In genomic region chr1:234478152-234478480, GRCh38 we compare ENCODE assay signal across 1 cellular context.
TF ChIP-seq lines count a peak whose summit lies in the region.

No MANE protein-coding gene starts in this region.

TF ChIP-seq in K562, 482 proteins besides CTCF, POLR2A, EP300 and RAD21 (continued from another document and continues in another):
- TF ChIP-seq TSHZ1 (CRISPR knock-in tag; IDR thresholded peaks at IDR 0.05) (no peak), HNRNPLL (IDR thresholded peaks at IDR 0.05; ENCODE audit: low read depth, low read length, poor library complexity, severe bottlenecking) (peak; percentile 39), ZNF79 (CRISPR knock-in tag; IDR thresholded peaks at IDR 0.05; ENCODE audit: low read depth) (no peak), MAZ (CRISPR knock-in tag; conservative IDR thresholded peaks at IDR 0.05 in 1 of 2, IDR thresholded peaks at IDR 0.05 in 1 of 2) (peak; percentile 12 to 59; a peak in 1 of 4 replicates), TARDBP (IDR thresholded peaks at IDR 0.05) (no peak), NR4A1 (CRISPR knock-in tag; IDR thresholded peaks at IDR 0.05) (no peak), NR4A1 (tag; IDR thresholded peaks at IDR 0.05) (no peak), ZZZ3 (IDR thresholded peaks at IDR 0.05) (no peak), KLF6 (CRISPR knock-in tag; IDR thresholded peaks at IDR 0.05; ENCODE audit: borderline replicate concordance) (no peak), ZNF311 (CRISPR knock-in tag; IDR thresholded peaks at IDR 0.05) (no peak), ETS1 (conservative IDR thresholded peaks at IDR 0.05; ENCODE audit: control insufficient read depth, low read depth, low read length) (no peak), CREB1 (IDR thresholded peaks at IDR 0.05) (peak; percentile 20; the same call in 1 of the 2 replicates), CREB1 (CRISPR knock-in tag; IDR thresholded peaks at IDR 0.05) (no peak), KDM5B (IDR thresholded peaks at IDR 0.05; ENCODE audit: insufficient replicate concordance, low read depth, low read length) (peak; percentile 40), CREBBP (IDR thresholded peaks at IDR 0.05; ENCODE audit: low read depth, low read length) (no peak), JUN (IDR thresholded peaks at IDR 0.05; ENCODE audit: borderline replicate concordance, low read depth, low read length) (no peak), JUN (CRISPR knock-in tag; IDR thresholded peaks at IDR 0.05; ENCODE audit: borderline replicate concordance) (peak; percentile 45; the same call in 1 of the 2 replicates), FOXK1 (CRISPR knock-in tag; IDR thresholded peaks at IDR 0.05; ENCODE audit: borderline replicate concordance) (no peak), MCM2 (IDR thresholded peaks at IDR 0.05; ENCODE audit: low read depth) (no peak), CBFA2T2 (conservative IDR thresholded peaks at IDR 0.05) (no peak), ZNF407 (IDR thresholded peaks at IDR 0.05; ENCODE audit: low read depth) (no peak), GABPB1 (CRISPR knock-in tag; IDR thresholded peaks at IDR 0.05) (0 out of 2 replicates have a peak, but pooled peaks have one; percentile 30)
- TF ChIP-seq, protein P1, sequence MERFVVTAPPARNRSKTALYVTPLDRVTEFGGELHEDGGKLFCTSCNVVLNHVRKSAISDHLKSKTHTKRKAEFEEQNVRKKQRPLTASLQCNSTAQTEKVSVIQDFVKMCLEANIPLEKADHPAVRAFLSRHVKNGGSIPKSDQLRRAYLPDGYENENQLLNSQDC (CRISPR knock-in tag; IDR thresholded peaks at IDR 0.05), result no peak
- TF ChIP-seq, protein P2, sequence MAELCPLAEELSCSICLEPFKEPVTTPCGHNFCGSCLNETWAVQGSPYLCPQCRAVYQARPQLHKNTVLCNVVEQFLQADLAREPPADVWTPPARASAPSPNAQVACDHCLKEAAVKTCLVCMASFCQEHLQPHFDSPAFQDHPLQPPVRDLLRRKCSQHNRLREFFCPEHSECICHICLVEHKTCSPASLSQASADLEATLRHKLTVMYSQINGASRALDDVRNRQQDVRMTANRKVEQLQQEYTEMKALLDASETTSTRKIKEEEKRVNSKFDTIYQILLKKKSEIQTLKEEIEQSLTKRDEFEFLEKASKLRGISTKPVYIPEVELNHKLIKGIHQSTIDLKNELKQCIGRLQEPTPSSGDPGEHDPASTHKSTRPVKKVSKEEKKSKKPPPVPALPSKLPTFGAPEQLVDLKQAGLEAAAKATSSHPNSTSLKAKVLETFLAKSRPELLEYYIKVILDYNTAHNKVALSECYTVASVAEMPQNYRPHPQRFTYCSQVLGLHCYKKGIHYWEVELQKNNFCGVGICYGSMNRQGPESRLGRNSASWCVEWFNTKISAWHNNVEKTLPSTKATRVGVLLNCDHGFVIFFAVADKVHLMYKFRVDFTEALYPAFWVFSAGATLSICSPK (IDR thresholded peaks at IDR 0.05; ENCODE audit: borderline replicate concordance), result no peak
- TF ChIP-seq, protein P3, sequence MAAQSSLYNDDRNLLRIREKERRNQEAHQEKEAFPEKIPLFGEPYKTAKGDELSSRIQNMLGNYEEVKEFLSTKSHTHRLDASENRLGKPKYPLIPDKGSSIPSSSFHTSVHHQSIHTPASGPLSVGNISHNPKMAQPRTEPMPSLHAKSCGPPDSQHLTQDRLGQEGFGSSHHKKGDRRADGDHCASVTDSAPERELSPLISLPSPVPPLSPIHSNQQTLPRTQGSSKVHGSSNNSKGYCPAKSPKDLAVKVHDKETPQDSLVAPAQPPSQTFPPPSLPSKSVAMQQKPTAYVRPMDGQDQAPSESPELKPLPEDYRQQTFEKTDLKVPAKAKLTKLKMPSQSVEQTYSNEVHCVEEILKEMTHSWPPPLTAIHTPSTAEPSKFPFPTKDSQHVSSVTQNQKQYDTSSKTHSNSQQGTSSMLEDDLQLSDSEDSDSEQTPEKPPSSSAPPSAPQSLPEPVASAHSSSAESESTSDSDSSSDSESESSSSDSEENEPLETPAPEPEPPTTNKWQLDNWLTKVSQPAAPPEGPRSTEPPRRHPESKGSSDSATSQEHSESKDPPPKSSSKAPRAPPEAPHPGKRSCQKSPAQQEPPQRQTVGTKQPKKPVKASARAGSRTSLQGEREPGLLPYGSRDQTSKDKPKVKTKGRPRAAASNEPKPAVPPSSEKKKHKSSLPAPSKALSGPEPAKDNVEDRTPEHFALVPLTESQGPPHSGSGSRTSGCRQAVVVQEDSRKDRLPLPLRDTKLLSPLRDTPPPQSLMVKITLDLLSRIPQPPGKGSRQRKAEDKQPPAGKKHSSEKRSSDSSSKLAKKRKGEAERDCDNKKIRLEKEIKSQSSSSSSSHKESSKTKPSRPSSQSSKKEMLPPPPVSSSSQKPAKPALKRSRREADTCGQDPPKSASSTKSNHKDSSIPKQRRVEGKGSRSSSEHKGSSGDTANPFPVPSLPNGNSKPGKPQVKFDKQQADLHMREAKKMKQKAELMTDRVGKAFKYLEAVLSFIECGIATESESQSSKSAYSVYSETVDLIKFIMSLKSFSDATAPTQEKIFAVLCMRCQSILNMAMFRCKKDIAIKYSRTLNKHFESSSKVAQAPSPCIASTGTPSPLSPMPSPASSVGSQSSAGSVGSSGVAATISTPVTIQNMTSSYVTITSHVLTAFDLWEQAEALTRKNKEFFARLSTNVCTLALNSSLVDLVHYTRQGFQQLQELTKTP (IDR thresholded peaks at IDR 0.05; ENCODE audit: low read depth in 1 of 2, partially characterized antibody in 2 of 2), result no peak
- TF ChIP-seq, protein P4, sequence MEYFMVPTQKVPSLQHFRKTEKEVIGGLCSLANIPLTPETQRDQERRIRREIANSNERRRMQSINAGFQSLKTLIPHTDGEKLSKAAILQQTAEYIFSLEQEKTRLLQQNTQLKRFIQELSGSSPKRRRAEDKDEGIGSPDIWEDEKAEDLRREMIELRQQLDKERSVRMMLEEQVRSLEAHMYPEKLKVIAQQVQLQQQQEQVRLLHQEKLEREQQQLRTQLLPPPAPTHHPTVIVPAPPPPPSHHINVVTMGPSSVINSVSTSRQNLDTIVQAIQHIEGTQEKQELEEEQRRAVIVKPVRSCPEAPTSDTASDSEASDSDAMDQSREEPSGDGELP (CRISPR knock-in tag; IDR thresholded peaks at IDR 0.05; ENCODE audit: borderline replicate concordance), result 0 out of 2 replicates have a peak, but pooled peaks have one; percentile 14
- TF ChIP-seq, protein P5, sequence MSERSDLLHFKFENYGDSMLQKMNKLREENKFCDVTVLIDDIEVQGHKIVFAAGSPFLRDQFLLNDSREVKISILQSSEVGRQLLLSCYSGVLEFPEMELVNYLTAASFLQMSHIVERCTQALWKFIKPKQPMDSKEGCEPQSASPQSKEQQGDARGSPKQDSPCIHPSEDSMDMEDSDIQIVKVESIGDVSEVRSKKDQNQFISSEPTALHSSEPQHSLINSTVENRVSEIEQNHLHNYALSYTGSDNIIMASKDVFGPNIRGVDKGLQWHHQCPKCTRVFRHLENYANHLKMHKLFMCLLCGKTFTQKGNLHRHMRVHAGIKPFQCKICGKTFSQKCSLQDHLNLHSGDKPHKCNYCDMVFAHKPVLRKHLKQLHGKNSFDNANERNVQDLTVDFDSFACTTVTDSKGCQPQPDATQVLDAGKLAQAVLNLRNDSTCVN (CRISPR knock-in tag; IDR thresholded peaks at IDR 0.05), result no peak
- TF ChIP-seq, protein P6, sequence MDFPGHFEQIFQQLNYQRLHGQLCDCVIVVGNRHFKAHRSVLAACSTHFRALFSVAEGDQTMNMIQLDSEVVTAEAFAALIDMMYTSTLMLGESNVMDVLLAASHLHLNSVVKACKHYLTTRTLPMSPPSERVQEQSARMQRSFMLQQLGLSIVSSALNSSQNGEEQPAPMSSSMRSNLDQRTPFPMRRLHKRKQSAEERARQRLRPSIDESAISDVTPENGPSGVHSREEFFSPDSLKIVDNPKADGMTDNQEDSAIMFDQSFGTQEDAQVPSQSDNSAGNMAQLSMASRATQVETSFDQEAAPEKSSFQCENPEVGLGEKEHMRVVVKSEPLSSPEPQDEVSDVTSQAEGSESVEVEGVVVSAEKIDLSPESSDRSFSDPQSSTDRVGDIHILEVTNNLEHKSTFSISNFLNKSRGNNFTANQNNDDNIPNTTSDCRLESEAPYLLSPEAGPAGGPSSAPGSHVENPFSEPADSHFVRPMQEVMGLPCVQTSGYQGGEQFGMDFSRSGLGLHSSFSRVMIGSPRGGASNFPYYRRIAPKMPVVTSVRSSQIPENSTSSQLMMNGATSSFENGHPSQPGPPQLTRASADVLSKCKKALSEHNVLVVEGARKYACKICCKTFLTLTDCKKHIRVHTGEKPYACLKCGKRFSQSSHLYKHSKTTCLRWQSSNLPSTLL (IDR thresholded peaks at IDR 0.05), result no peak
